11 cellular contexts compared by ENCODE assay signal in genomic region chr17:7207120-7208001, GRCh38. TPM values are rescaled to one million over a fixed set of nuclear protein-coding genes. Genes with fewer than 3 reads are reported as not detected.
DNase-seq lines count a peak whose midpoint lies in the region; ATAC-seq and TF ChIP-seq lines count a peak whose summit lies in the region.
"Had no signal": no experiment of that assay in that cellular context is flagged by ENCODE, and none has a peak within 500 bp of the region (broad histone marks: within the 10 kb centered on the region; RNA-seq: fewer than 3 reads in every experiment).

No MANE protein-coding gene starts in this region.

- peaks cover 13% of the 10 kb centered on the region; the same call in 1 of the 2 replicates for H3K36me3 Mint-ChIP-seq in HFFc6 (ENCODE audit: low read depth)
- H3K36me3 Mint-ChIP-seq in naive thymus-derived CD8-positive, alpha-beta T cell: peaks cover 0 to 2% (median 0%) of the 10 kb centered on the region in 3 donors

- no peaks in the 10 kb centered on the region for H3K9me3 Mint-ChIP-seq in HFFc6
- no peaks in the 10 kb centered on the region for H3K9me3 Mint-ChIP-seq in naive thymus-derived CD8-positive, alpha-beta T cell

- H3K27ac ChIP-seq in cingulate gyrus (ENCODE audit: low read depth, low read length): peak overlapping the region; percentile 72

- POLR2A ChIA-PET in naive thymus-derived CD8-positive, alpha-beta T cell (lab: Charles Lee): interaction anchor here (0.7 to 2.0 kb wide), 3 partner anchors 27 to 35 kb away, joined by 3 to 8 read pairs (median 5); partner anchors contain the start of genes DVL2, GABARAP and PHF23

- peak overlapping the region; percentile 9; the same call in 1 of the 2 replicates for H3K27ac Mint-ChIP-seq in HFFc6
- peak overlapping the region; percentile 77 to 100 (median 98) for H3K27ac Mint-ChIP-seq in naive thymus-derived CD8-positive, alpha-beta T cell

- no peak for ATAC-seq in naive thymus-derived CD8-positive, alpha-beta T cell
- ATAC-seq in GM19328 (IDR thresholded peaks at IDR 0.05; ENCODE audit: unreplicated experiment): no peak

- peaks cover 2% of the 10 kb centered on the region; the same call in 1 of the 2 replicates for H3K27me3 Mint-ChIP-seq in HFFc6 (ENCODE audit: insufficient read depth)
- H3K27me3 Mint-ChIP-seq in naive thymus-derived CD8-positive, alpha-beta T cell: no peaks in the 10 kb centered on the region

- peaks cover 38% of the 10 kb centered on the region for H3K4me1 Mint-ChIP-seq in HFFc6 (ENCODE audit: low read depth)
- peaks cover 30 to 46% (median 36%) of the 10 kb centered on the region in 4 donors for H3K4me1 Mint-ChIP-seq in naive thymus-derived CD8-positive, alpha-beta T cell

- no peak overlapping the region for H3K4me3 Mint-ChIP-seq in HFFc6
- peak overlapping the region in 3 of 10 donors; percentile 12 to 30 (median 15) for H3K4me3 Mint-ChIP-seq in naive thymus-derived CD8-positive, alpha-beta T cell

- TF ChIP-seq CTCF in HFFc6 (IDR thresholded peaks at IDR 0.05): no peak

- peak; percentile 27 for DNase-seq in AG20443 (ENCODE audit: low spot score)
- no peak for DNase-seq in HFFc6
- no peak for DNase-seq in naive thymus-derived CD8-positive, alpha-beta T cell
- DNase-seq in NCI-H1436 treated with DMSO at 0.1 percent for 48 hours (lab: John Stamatoyannopoulos, UW): no peak
- no peak for DNase-seq in T-helper 9 cell
- DNase-seq in SKM-1 (lab: John Stamatoyannopoulos, UW; ENCODE audit: unreplicated experiment): no peak
- DNase-seq: NCI-H1092 treated with DMSO at 0.1 percent for 48 hours, NCI-H774, SK-N-SH had no signal

RNA-seq across cellular contexts. Expression of gene DLG4, which starts 12.3 kb away (rescaled TPM):
- 10 to 100 TPM; 27.8 to 34.3 (median 28.1) TPM for total RNA-seq in HFFc6 (2021; fragmentation: NEBNext Ultra II Directional; extraction: Animal tissue kit (Norgen Biotek cat#: 25700))
- 10 to 100 TPM in 1 of 2 experiments, 1 to 10 TPM in 1; 8.4 to 10.2 TPM for total RNA-seq in naive thymus-derived CD8-positive, alpha-beta T cell
- under 1 TPM; 0.24 to 0.62 (median 0.33) TPM for polyA plus RNA-seq in naive thymus-derived CD8-positive, alpha-beta T cell

RNA-seq across cellular contexts. Expression of gene ACADVL, which starts 12.4 kb away (rescaled TPM):
- 100 to 1,000 TPM; 378 to 463 (median 405) TPM for total RNA-seq in HFFc6 (2021; fragmentation: NEBNext Ultra II Directional; extraction: Animal tissue kit (Norgen Biotek cat#: 25700))
- total RNA-seq in naive thymus-derived CD8-positive, alpha-beta T cell: 100 to 1,000 TPM; 402 TPM
- 10 to 100 TPM; 78.8 to 91.2 (median 85.2) TPM for polyA plus RNA-seq in naive thymus-derived CD8-positive, alpha-beta T cell

RNA-seq across cellular contexts. Expression of gene DVL2, which starts 27.0 kb away (rescaled TPM):
- total RNA-seq in HFFc6 (2021; fragmentation: NEBNext Ultra II Directional; extraction: Animal tissue kit (Norgen Biotek cat#: 25700)): 10 to 100 TPM; 24.9 to 29.1 (median 27.0) TPM
- total RNA-seq in naive thymus-derived CD8-positive, alpha-beta T cell: 10 to 100 TPM; 80.7 to 81.5 TPM
- polyA plus RNA-seq in naive thymus-derived CD8-positive, alpha-beta T cell: 10 to 100 TPM; 19.3 to 26.5 (median 19.3) TPM

RNA-seq across cellular contexts. Expression of gene ASGR1, which starts 28.2 kb away (rescaled TPM):
- total RNA-seq in HFFc6 (2021; fragmentation: NEBNext Ultra II Directional; extraction: Animal tissue kit (Norgen Biotek cat#: 25700)): 1 to 10 TPM in 2 of 6 experiments, under 1 TPM in 4; 0.71 to 1.4 (median 0.83) TPM
- under 1 TPM; 0.58 to 0.68 TPM for total RNA-seq in naive thymus-derived CD8-positive, alpha-beta T cell
- polyA plus RNA-seq in naive thymus-derived CD8-positive, alpha-beta T cell: under 1 TPM in 1 of 3 donors, not detected in 2; 0.23 TPM

RNA-seq across cellular contexts. Expression of gene PHF23, which starts 31.9 kb away (rescaled TPM):
- 10 to 100 TPM; 57.0 to 75.0 (median 68.2) TPM for total RNA-seq in HFFc6 (2021; fragmentation: NEBNext Ultra II Directional; extraction: Animal tissue kit (Norgen Biotek cat#: 25700))
- total RNA-seq in naive thymus-derived CD8-positive, alpha-beta T cell: 10 to 100 TPM; 49.9 to 53.9 TPM
- polyA plus RNA-seq in naive thymus-derived CD8-positive, alpha-beta T cell: 10 to 100 TPM; 18.1 to 35.7 (median 22.2) TPM
